Comparison of ENCODE assay signal across 2 cellular contexts in genomic region chrX:111098874-111099273, GRCh38.
TF ChIP-seq lines count a peak whose summit lies in the region.

No MANE protein-coding gene starts in this region.

TF ChIP-seq in WTC11, 78 proteins besides CTCF, POLR2A, EP300 and RAD21 (continued from another document):
- TF ChIP-seq, protein P1, sequence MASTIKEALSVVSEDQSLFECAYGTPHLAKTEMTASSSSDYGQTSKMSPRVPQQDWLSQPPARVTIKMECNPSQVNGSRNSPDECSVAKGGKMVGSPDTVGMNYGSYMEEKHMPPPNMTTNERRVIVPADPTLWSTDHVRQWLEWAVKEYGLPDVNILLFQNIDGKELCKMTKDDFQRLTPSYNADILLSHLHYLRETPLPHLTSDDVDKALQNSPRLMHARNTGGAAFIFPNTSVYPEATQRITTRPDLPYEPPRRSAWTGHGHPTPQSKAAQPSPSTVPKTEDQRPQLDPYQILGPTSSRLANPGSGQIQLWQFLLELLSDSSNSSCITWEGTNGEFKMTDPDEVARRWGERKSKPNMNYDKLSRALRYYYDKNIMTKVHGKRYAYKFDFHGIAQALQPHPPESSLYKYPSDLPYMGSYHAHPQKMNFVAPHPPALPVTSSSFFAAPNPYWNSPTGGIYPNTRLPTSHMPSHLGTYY (CRISPR knock-in tag; IDR thresholded peaks at IDR 0.05): no peak

TF ChIP-seq in liver, 16 proteins besides CTCF, POLR2A, EP300 and RAD21 (continued from another document):
- no peak for TF ChIP-seq GABPA (IDR thresholded peaks at IDR 0.05 in 1 of 2, conservative IDR thresholded peaks at IDR 0.05 in 1 of 2)
- TF ChIP-seq TAF1 (conservative IDR thresholded peaks at IDR 0.05): no peak
- no peak for TF ChIP-seq ATF3 (IDR thresholded peaks at IDR 0.05)
